In the genomic region with DNA sequence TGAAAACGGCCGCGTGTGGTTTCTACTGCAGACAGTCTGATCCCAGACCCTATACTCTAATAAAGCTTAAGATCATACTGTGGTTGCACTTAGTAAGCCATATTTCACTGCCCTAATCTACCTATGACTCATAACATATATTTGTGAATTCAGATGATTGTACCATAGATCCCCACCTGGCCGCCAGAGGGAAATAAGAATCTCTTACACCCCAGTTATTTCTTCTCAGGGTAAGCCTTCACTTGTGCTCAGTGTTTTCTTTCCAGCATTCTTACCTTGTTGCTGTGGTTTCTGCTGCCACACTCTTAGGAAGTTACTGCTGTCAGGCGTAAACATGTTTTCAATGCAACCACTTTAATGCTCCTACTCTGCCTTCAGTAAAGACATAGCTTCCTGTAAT, we compare ENCODE assay signal across 16 cellular contexts.
DNase-seq lines count a peak whose midpoint lies in the region; ATAC-seq lines count a peak whose summit lies in the region.
"Had no signal": no experiment of that assay in that cellular context is flagged by ENCODE, and none has a peak within 500 bp of the region (broad histone marks: within the 10 kb centered on the region; RNA-seq: fewer than 3 reads in every experiment).

No MANE protein-coding gene starts in this region.

- H3K4me1 Mint-ChIP-seq in stimulated activated effector memory CD8-positive, alpha-beta T cell treated with anti-CD3 and anti-CD28 coated beads, Interleukin-12 subunit alpha, Interleukin-12 subunit beta, amount 100 ng/mL, for 72 hours = no peaks in the 10 kb centered on the region
- H3K4me1 Mint-ChIP-seq: endodermal cell, memory B cell had no signal

- H3K36me3 Mint-ChIP-seq in stimulated activated effector memory CD8-positive, alpha-beta T cell treated with anti-CD3 and anti-CD28 coated beads, Interleukin-12 subunit alpha, Interleukin-12 subunit beta, amount 100 ng/mL, for 72 hours = no peaks in the 10 kb centered on the region

- peaks cover 4% of the 10 kb centered on the region for H3K9me3 Mint-ChIP-seq in stimulated activated effector memory CD8-positive, alpha-beta T cell treated with anti-CD3 and anti-CD28 coated beads, Interleukin-12 subunit alpha, Interleukin-12 subunit beta, amount 100 ng/mL, for 72 hours
- H3K9me3 Mint-ChIP-seq: memory B cell had no signal

- ATAC-seq in stimulated activated effector memory CD8-positive, alpha-beta T cell treated with anti-CD3 and anti-CD28 coated beads, Interleukin-12 subunit alpha, Interleukin-12 subunit beta, amount 100 ng/mL, for 72 hours = peak; percentile 42
- ATAC-seq in GM19397 (IDR thresholded peaks at IDR 0.05; ENCODE audit: unreplicated experiment) (no peak), GM19328 (IDR thresholded peaks at IDR 0.05; ENCODE audit: unreplicated experiment) (no peak)
- ATAC-seq: A549, HCT116 had no signal

- DNase-seq in SIG-M5 treated with dmso at 0.1 percent for 504 hours (lab: John Stamatoyannopoulos, UW; ENCODE audit: unreplicated experiment) (peak; percentile 7), SIG-M5 (lab: John Stamatoyannopoulos, UW) (no peak), HT1080 (ENCODE audit: low read depth) (peak; percentile 74), amniotic epithelial cell (ENCODE audit: low read depth) (peak; percentile 69), putamen (ENCODE audit: low spot score) (no peak)
- DNase-seq in stimulated activated effector memory CD8-positive, alpha-beta T cell treated with anti-CD3 and anti-CD28 coated beads, Interleukin-12 subunit alpha, Interleukin-12 subunit beta, amount 100 ng/mL, for 72 hours (ENCODE audit: low spot score in 2 of 2) = no peak
- DNase-seq: activated naive CD4-positive, alpha-beta T cell; endodermal cell; stimulated activated naive CD4-positive, alpha-beta T cell treated with Interleukin-2 at 50 U/mL for 16 hours; uterus had no signal

- no peak overlapping the region for H3K27ac Mint-ChIP-seq in stimulated activated effector memory CD8-positive, alpha-beta T cell treated with anti-CD3 and anti-CD28 coated beads, Interleukin-12 subunit alpha, Interleukin-12 subunit beta, amount 100 ng/mL, for 72 hours
- H3K27ac Mint-ChIP-seq: CD8-positive, alpha-beta memory T cell; endodermal cell; memory B cell had no signal

- H3K4me3 Mint-ChIP-seq in stimulated activated effector memory CD8-positive, alpha-beta T cell treated with anti-CD3 and anti-CD28 coated beads, Interleukin-12 subunit alpha, Interleukin-12 subunit beta, amount 100 ng/mL, for 72 hours = no peak overlapping the region
- H3K4me3 Mint-ChIP-seq: CD8-positive, alpha-beta memory T cell; endodermal cell; memory B cell had no signal

Comparison
In these comparisons a context has a peak if more than half of its experiments do, and no peak if none do; other contexts are left out.
1. DNase-seq: peak in SIG-M5 treated with dmso at 0.1 percent for 504 hours (single experiment), HT1080 (single experiment) and amniotic epithelial cell (single experiment); none in SIG-M5 (single experiment), stimulated activated effector memory CD8-positive, alpha-beta T cell treated with anti-CD3 and anti-CD28 coated beads, Interleukin-12 subunit alpha, Interleukin-12 subunit beta, amount 100 ng/mL, for 72 hours (0 of 2) and putamen (single experiment).